Comparison of ENCODE assay signal across 28 cellular contexts in the genomic region with DNA sequence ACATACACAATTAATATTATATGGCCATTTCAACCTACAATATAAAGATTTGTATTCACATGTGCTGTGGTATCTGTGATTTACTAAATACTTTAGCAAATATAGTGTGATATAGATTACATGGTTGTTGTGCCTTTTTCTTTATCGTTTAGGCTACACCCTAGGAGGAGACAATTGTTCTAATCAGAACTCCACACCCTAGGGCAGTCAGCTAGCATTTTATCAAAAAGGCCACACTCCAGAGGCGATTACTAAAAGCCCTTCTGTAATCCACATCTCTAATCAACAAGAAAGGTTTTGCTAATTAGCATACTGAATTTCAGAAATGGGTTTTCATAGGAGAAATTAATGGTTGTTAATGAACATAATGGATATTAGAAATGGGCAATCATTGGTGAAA.
"Had no signal": no experiment of that assay in that cellular context is flagged by ENCODE, and none has a peak within 500 bp of the region (broad histone marks: within the 10 kb centered on the region; RNA-seq: fewer than 3 reads in every experiment).

No MANE protein-coding gene starts in this region.

- H3K4me3 ChIP-seq: ascending aorta, breast epithelium, cardiac muscle cell, colonic mucosa, esophagus squamous epithelium had no signal

- H3K9me3 ChIP-seq: ascending aorta, breast epithelium, colonic mucosa, esophagus squamous epithelium had no signal

- H3K27ac ChIP-seq: ascending aorta, breast epithelium, cardiac muscle cell, colonic mucosa, epithelial cell of prostate, esophagus squamous epithelium had no signal

- H3K36me3 ChIP-seq: ascending aorta, breast epithelium, cardiac muscle cell, colonic mucosa, esophagus squamous epithelium had no signal

- H3K4me1 ChIP-seq: ascending aorta, breast epithelium, colonic mucosa, esophagus squamous epithelium had no signal

- FAIRE-seq: endometrium, endothelial cell of umbilical vein had no signal

- DNase-seq: activated CD4-positive, alpha-beta memory T cell treated with anti-CD3 and anti-CD28 coated beads, Interleukin-2, amount 10 ng/mL, durations not matched to agents 7 days and 5 days; activated CD4-positive, alpha-beta T cell treated with anti-CD3 and anti-CD28 coated beads for 1 hour; activated CD4-positive, alpha-beta T cell treated with anti-CD3 and anti-CD28 coated beads for 4 hours; activated CD4-positive, alpha-beta T cell treated with anti-CD3 and anti-CD28 coated beads, Interleukin-2, amount 10 ng/mL, durations not matched to agents 7 days and 5 days; activated CD4-positive, alpha-beta T cell treated with anti-CD3 and anti-CD28 coated beads, Interleukin-2, amount 50 U/mL, for 4 hours; activated CD8-positive, alpha-beta memory T cell treated with anti-CD3 and anti-CD28 coated beads, Interleukin-2, amount 50 U/mL, for 48 hours; activated gamma-delta T cell; activated naive CD4-positive, alpha-beta T cell; activated naive CD4-positive, alpha-beta T cell treated with anti-CD3 and anti-CD28 coated beads, Interleukin-2, amount 10 ng/mL, durations not matched to agents 7 days and 5 days; activated naive CD8-positive, alpha-beta T cell treated with anti-CD3 and anti-CD28 coated beads, Interleukin-2, amount 10 ng/mL, durations not matched to agents 7 days and 5 days; activated T-cell treated with anti-CD3 and anti-CD28 coated beads for 4 hours; activated T-cell treated with anti-CD3 and anti-CD28 coated beads, Interleukin-2, amount 50 U/mL, for 24 hours; activated T-cell treated with anti-CD3 and anti-CD28 coated beads, Interleukin-2, amount 50 U/mL, for 72 hours; central memory CD4-positive, alpha-beta T cell; cerebellar nuclear complex; colonic mucosa; effector CD8-positive, alpha-beta T cell; esophagus squamous epithelium; foreskin melanocyte; head of caudate nucleus; T-helper 2 cell had no signal

- H3K27me3 ChIP-seq: ascending aorta, breast epithelium, cardiac muscle cell, colonic mucosa, esophagus squamous epithelium had no signal

- ATAC-seq: activated naive CD4-positive, alpha-beta T cell treated with anti-CD3 and anti-CD28 coated beads, Interleukin-2, amount 50 U/mL, for 72 hours; activated T-cell treated with anti-CD3 and anti-CD28 coated beads, Interleukin-2, amount 50 U/mL, for 72 hours had no signal
